ENCODE assay signal across 1 cellular context in the genomic region with DNA sequence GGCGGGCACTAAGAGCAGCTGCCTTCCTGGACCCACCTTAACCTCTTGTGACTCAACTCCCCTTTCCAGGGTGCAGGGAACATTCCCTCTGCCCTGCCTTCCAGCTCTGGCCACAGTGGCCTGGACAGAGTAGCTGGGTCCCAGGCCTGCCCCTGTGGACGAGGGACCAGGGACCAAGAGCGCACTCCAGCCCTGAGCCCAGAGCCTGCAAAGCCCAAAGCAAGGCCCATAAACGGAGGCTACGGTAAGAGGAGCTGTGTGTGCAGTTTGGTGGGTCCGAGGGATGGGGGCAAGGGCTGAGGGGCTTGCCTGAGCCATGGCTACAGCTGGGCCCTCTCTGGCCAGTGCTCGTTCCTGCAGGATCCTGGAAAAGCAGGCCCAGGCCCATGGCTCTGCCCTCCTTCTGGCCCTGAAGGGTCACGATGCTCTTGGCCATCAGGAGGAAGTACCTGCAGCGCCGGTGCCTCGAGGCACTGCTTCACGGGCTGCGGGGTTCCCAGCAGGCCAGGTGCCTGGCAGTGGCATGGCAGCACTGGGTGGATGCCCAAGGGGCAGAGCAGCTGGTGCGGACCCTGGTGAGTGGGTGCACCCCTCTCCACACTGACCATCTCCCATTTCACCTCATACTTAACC.
TF ChIP-seq lines count a peak whose summit lies in the region.

No MANE protein-coding gene starts in this region.

TF ChIP-seq in HEK293, 187 proteins besides CTCF, POLR2A, EP300 and RAD21:
- TF ChIP-seq ZNF146 (tag by site-specific recombination; IDR thresholded peaks at IDR 0.05) (no peak), ZNF155 (tag by site-specific recombination; IDR thresholded peaks at IDR 0.05) (no peak), SETDB1 (IDR thresholded peaks at IDR 0.05; ENCODE audit: insufficient read length, low read length) (no peak), PRDM1 (tag by site-specific recombination; IDR thresholded peaks at IDR 0.05) (no peak), ZEB2 (tag by site-specific recombination; IDR thresholded peaks at IDR 0.05) (no peak), ZNF175 (tag by site-specific recombination; IDR thresholded peaks at IDR 0.05) (no peak), ZNF184 (tag by site-specific recombination; IDR thresholded peaks at IDR 0.05) (no peak), ZNF121 (tag by site-specific recombination; IDR thresholded peaks at IDR 0.05) (peak; percentile 29; the same call in 1 of the 2 replicates)
TF ChIP-seq in HEK293: peak in this region for 1.
